ENCODE assay signal across 14 cellular contexts in genomic region chr14:70555890-70556289, GRCh38. TPM values are rescaled to one million over a fixed set of nuclear protein-coding genes. Genes with fewer than 3 reads are reported as not detected.
DNase-seq lines count a peak whose midpoint lies in the region; FAIRE-seq and TF ChIP-seq lines count a peak whose summit lies in the region.
"Had no signal": no experiment of that assay in that cellular context is flagged by ENCODE, and none has a peak within 500 bp of the region (broad histone marks: within the 10 kb centered on the region; RNA-seq: fewer than 3 reads in every experiment).

No MANE protein-coding gene starts in this region.

- no peak for TF ChIP-seq CTCF in brain microvascular endothelial cell (IDR thresholded peaks at IDR 0.05; ENCODE audit: low read depth, low read length, missing control alignments)

- H3K27ac ChIP-seq in brain microvascular endothelial cell (no peak overlapping the region), small intestine (ENCODE audit: low read depth in 1 of 2, low read length in 1 of 2) (no peak overlapping the region)
- H3K27ac ChIP-seq: coronary artery, VCaP had no signal

- H3K4me3 ChIP-seq in brain microvascular endothelial cell (ENCODE audit: low read depth, low read length) (peak overlapping the region; percentile 20), small intestine (ENCODE audit: low read depth in 1 of 2, low read length in 2 of 2) (no peak overlapping the region)
- H3K4me3 ChIP-seq: coronary artery had no signal

- 40 to 62% (median 60%) methylated on average over 19 of the region's 19 CpGs for WGBS in small intestine, 3 donors

- DNase-seq in HTR-8/SVneo (ENCODE audit: insufficient read length, low spot score), result no peak
- DNase-seq in brain microvascular endothelial cell, result peak; percentile 7
- peak; percentile 40 for DNase-seq in iris pigment epithelial cell (ENCODE audit: low read depth)
- peak; percentile 1 for DNase-seq in small intestine
- no peak for DNase-seq in hepatic stellate cell (ENCODE audit: low spot score)
- no peak for DNase-seq in stimulated activated CD4-positive, alpha-beta T cell treated with anti-CD3 and anti-CD28 coated beads, Interleukin-2, amount 100 ng/mL, for 48 hours
- DNase-seq in NCI-H69 (lab: John Stamatoyannopoulos, UW), result no peak
- DNase-seq: glutamatergic neuron, Karpas-422, NCI-H2171 treated with DMSO at 0.1 percent for 48 hours had no signal

- H3K27me3 ChIP-seq in brain microvascular endothelial cell (replicated peaks) (no peaks in the 10 kb centered on the region), small intestine (ENCODE audit: control insufficient read depth in 2 of 2, insufficient read depth in 2 of 2, low read length in 2 of 2) (no peaks in the 10 kb centered on the region)

- H3K36me3 ChIP-seq in brain microvascular endothelial cell (replicated peaks), result no peaks in the 10 kb centered on the region
- no peaks in the 10 kb centered on the region for H3K36me3 ChIP-seq in small intestine (ENCODE audit: control insufficient read depth in 2 of 2, insufficient read depth in 2 of 2, low read length in 2 of 2)

- no peaks in the 10 kb centered on the region for H3K9me3 ChIP-seq in small intestine (ENCODE audit: control insufficient read depth, low read depth)

- FAIRE-seq in HTR-8/SVneo (lab: Jason Lieb, UNC) (peak; percentile 58), small intestine (lab: Jason Lieb, UNC) (no peak)
- FAIRE-seq: GM12892, RCC 7860 had no signal

- H3K4me1 ChIP-seq in small intestine (ENCODE audit: control insufficient read depth in 2 of 2, insufficient read depth in 1 of 2, low read depth in 1 of 2, low read length in 1 of 2), result no peaks in the 10 kb centered on the region

- in situ Hi-C loops in brain microvascular endothelial cell (cut with HindIII; ENCODE audit: low pct_ligation_motif_present, low sequenced_read_pairs), result no loop called here

RNA-seq across cellular contexts. Expression of gene ADAM20, which starts 21.1 kb away (rescaled TPM):
- polyA plus RNA-seq in small intestine, result under 1 TPM in 1 of 3 donors, not detected in 2; 0.03 TPM

RNA-seq across cellular contexts. Expression of gene MED6, which starts 44.6 kb away (rescaled TPM):
- polyA plus RNA-seq in small intestine, result 10 to 100 TPM; 15.7 to 21.9 (median 20.9) TPM

Comparison
In these comparisons a context has a peak if more than half of its experiments do, and no peak if none do; other contexts are left out.
1. DNase-seq: peak in brain microvascular endothelial cell (single experiment), iris pigment epithelial cell (single experiment) and small intestine (single experiment); none in HTR-8/SVneo (single experiment), hepatic stellate cell (single experiment), stimulated activated CD4-positive, alpha-beta T cell treated with anti-CD3 and anti-CD28 coated beads, Interleukin-2, amount 100 ng/mL, for 48 hours (0 of 2) and NCI-H69 (single experiment).